In the genomic region with DNA sequence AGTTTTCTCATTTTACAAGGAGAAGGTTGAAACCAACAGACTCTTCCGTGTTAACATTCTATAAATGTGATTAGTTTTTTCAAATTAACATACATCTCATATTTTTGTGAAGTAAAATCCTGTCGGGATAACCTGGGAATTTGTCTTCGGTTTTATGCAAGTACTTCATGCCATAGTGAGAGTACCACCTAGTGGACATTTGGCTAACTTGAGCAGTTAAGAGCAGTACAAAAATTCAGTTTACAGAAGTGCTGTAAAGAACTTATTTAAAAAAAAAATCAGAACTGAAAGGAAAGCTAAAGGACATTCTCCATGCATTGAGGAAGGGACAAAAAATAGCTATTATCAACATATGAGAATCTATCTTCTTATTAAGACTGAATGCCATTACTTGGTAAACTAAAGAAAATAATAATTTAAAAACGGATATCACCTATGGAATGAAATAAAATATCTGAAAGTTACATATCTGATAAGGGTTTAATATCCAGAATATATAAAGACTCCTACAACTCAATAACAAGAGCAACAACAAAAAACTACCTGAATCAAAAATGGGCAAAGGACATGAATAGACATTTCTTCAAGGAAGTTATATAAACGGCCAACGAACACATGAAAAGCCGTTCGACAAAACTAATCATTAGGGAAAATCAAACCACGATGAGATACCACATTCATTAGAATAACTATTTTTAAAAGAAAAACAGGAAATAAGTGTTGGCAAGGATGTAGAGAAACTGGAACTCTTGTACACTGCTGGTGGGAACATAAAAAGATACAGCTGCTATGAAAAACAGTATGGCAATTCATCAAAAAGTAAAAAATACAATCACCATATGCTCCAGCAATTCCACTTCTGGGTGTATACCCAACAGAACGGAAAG, we compare ENCODE assay signal across 8 cellular contexts.
DNase-seq lines count a peak whose midpoint lies in the region; ATAC-seq and TF ChIP-seq lines count a peak whose summit lies in the region.

No MANE protein-coding gene starts in this region.

- intact Hi-C loops in left lung (cut with DNase I): no loop called here

- DNase-seq in BE2C (peak; percentile 19), KBM-7 (peak; percentile 55), adipocyte (ENCODE audit: low read depth) (peak; percentile 72), left lung (no peak), inferior parietal cortex (ENCODE audit: extremely low spot score) (no peak), NCI-H146 (lab: John Stamatoyannopoulos, UW) (no peak)
- no peak for DNase-seq in stimulated activated CD4-positive, alpha-beta T cell treated with anti-CD3 and anti-CD28 coated beads, Interleukin-15, amount 100 ng/mL, for 24 hours

- no peak overlapping the region for H3K9ac ChIP-seq in adipocyte (ENCODE audit: low read length)

- H3K27ac ChIP-seq in left lung: no peak overlapping the region

- H3K36me3 ChIP-seq in BE2C: peaks cover 6% of the 10 kb centered on the region
- peaks cover 3% of the 10 kb centered on the region for H3K36me3 ChIP-seq in adipocyte (ENCODE audit: control insufficient read depth, insufficient read depth, low read length, severe bottlenecking)
- H3K36me3 ChIP-seq in left lung: no peaks in the 10 kb centered on the region

- no peaks in the 10 kb centered on the region for H3K4me1 ChIP-seq in BE2C
- peaks cover 3% of the 10 kb centered on the region for H3K4me1 ChIP-seq in adipocyte (ENCODE audit: control insufficient read depth, insufficient read depth, low read length)
- peaks cover 0 to 11% of the 10 kb centered on the region in 2 donors for H3K4me1 ChIP-seq in left lung

- in situ Hi-C loops in KBM-7 (cut with MboI; ENCODE audit: low pct_unique_long_range_greater_than_20kb, low sequenced_read_pairs): no loop called here

- H3K27me3 ChIP-seq in BE2C (no peaks in the 10 kb centered on the region), adipocyte (replicated peaks; ENCODE audit: control insufficient read depth, insufficient read depth, low read length) (no peaks in the 10 kb centered on the region), left lung (no peaks in the 10 kb centered on the region)

- peak; percentile 74 for TF ChIP-seq CTCF in BE2C (IDR thresholded peaks at IDR 0.05; ENCODE audit: low read depth, low read length)
- TF ChIP-seq CTCF in left lung (IDR thresholded peaks at IDR 0.05): peak; percentile 43 to 56

- peak; percentile 65 for ATAC-seq in left lung
- no peak for ATAC-seq in HG02938 (IDR thresholded peaks at IDR 0.05; ENCODE audit: unreplicated experiment)

- H3K9me3 ChIP-seq in BE2C (no peaks in the 10 kb centered on the region; the same call in 1 of the 2 replicates), adipocyte (ENCODE audit: control insufficient read depth, low read length) (no peaks in the 10 kb centered on the region), left lung (no peaks in the 10 kb centered on the region)

- H3K4me3 ChIP-seq in BE2C (ENCODE audit: low read depth, low read length) (no peak overlapping the region), adipocyte (ENCODE audit: low read length) (no peak overlapping the region), left lung (no peak overlapping the region)

Comparison
In these comparisons a context has a peak if more than half of its experiments do, and no peak if none do; other contexts are left out.
1. DNase-seq: peak in BE2C (single experiment), KBM-7 (single experiment) and adipocyte (single experiment); none in left lung (0 of 2), inferior parietal cortex (single experiment), stimulated activated CD4-positive, alpha-beta T cell treated with anti-CD3 and anti-CD28 coated beads, Interleukin-15, amount 100 ng/mL, for 24 hours (single experiment) and NCI-H146 (single experiment).